ENCODE assay signal across 8 cellular contexts in genomic region chrX:69538321-69538876, GRCh38. TPM values are rescaled to one million over a fixed set of nuclear protein-coding genes. Genes with fewer than 3 reads are reported as not detected.
DNase-seq lines count a peak whose midpoint lies in the region; ATAC-seq and TF ChIP-seq lines count a peak whose summit lies in the region.

No MANE protein-coding gene starts in this region.

- intact Hi-C loops in esophagus squamous epithelium (cut with DNase I) = no loop called here

- no peaks in the 10 kb centered on the region for H3K27me3 ChIP-seq in esophagus squamous epithelium

- no peaks in the 10 kb centered on the region for H3K9me3 ChIP-seq in esophagus squamous epithelium

- H3K4me3 ChIP-seq in esophagus squamous epithelium = peak overlapping the region; percentile 24 to 61 (median 41)

- POLR2A ChIA-PET in naive thymus-derived CD8-positive, alpha-beta T cell (lab: Charles Lee) = no interaction called here

- peak overlapping the region in 1 of 10 donors; percentile 71 for H3K27ac Mint-ChIP-seq in naive thymus-derived CD8-positive, alpha-beta T cell
- no peak overlapping the region for H3K27ac Mint-ChIP-seq in stimulated activated naive B cell treated with anti-CD40 and anti-IgM and Interleukin-4, amounts not matched to agents 10 μg/mL and 1 μg/mL and 100 μg/mL, for 72 hours

- H3K27ac ChIP-seq in esophagus squamous epithelium = no peak overlapping the region

- in situ Hi-C loops in GM13977 (cut with MboI; ENCODE audit: low pct_unique_long_range_greater_than_20kb, low sequenced_read_pairs, unreplicated experiment) = loop anchor here (25.0 kb wide), 1 partner anchor 499 kb away; the partner anchor contains the start of gene AWAT2

- DNase-seq in GM13977 (ENCODE audit: low spot score) (peak; percentile 77), NCI-H774 (lab: John Stamatoyannopoulos, UW) (peak; percentile 10), esophagus squamous epithelium (lab: John Stamatoyannopoulos, UW) (no peak), HuH-7.5 (ENCODE audit: low spot score) (no peak)
- peak; percentile 59 for DNase-seq in activated T-cell treated with anti-CD3 and anti-CD28 coated beads, Interleukin-2, amount 50 U/mL, for 4 hours
- DNase-seq in naive thymus-derived CD8-positive, alpha-beta T cell = peak; percentile 38 to 75 (median 62)
- peak; percentile 16 for DNase-seq in stimulated activated naive B cell treated with anti-CD40 and anti-IgM and Interleukin-4, amounts not matched to agents 10 μg/mL and 1 μg/mL and 100 μg/mL, for 72 hours

- 24% methylated on average over 12 of the region's 45 CpGs; no CpG with 5 or more reads in 1 of the 2 donors for WGBS in esophagus squamous epithelium, 2 donors

- peaks cover 16% of the 10 kb centered on the region for H3K4me1 Mint-ChIP-seq in activated T-cell treated with anti-CD3 and anti-CD28 coated beads, Interleukin-2, amount 50 U/mL, for 4 hours (ENCODE audit: low read depth)
- peaks cover 3 to 16% (median 12%) of the 10 kb centered on the region in 4 donors for H3K4me1 Mint-ChIP-seq in naive thymus-derived CD8-positive, alpha-beta T cell
- H3K4me1 Mint-ChIP-seq in stimulated activated naive B cell treated with anti-CD40 and anti-IgM and Interleukin-4, amounts not matched to agents 10 μg/mL and 1 μg/mL and 100 μg/mL, for 72 hours = peaks cover 7 to 28% of the 10 kb centered on the region in 2 donors

- TF ChIP-seq POLR2A in esophagus squamous epithelium (IDR thresholded peaks at IDR 0.05) = no peak

- H3K27me3 Mint-ChIP-seq in activated T-cell treated with anti-CD3 and anti-CD28 coated beads, Interleukin-2, amount 50 U/mL, for 4 hours (ENCODE audit: low read depth) = peaks cover 5% of the 10 kb centered on the region
- H3K27me3 Mint-ChIP-seq in naive thymus-derived CD8-positive, alpha-beta T cell = peaks cover 0 to 25% (median 4%) of the 10 kb centered on the region in 5 donors
- H3K27me3 Mint-ChIP-seq in stimulated activated naive B cell treated with anti-CD40 and anti-IgM and Interleukin-4, amounts not matched to agents 10 μg/mL and 1 μg/mL and 100 μg/mL, for 72 hours = peaks cover 11 to 18% of the 10 kb centered on the region in 2 donors

- H3K36me3 Mint-ChIP-seq in activated T-cell treated with anti-CD3 and anti-CD28 coated beads, Interleukin-2, amount 50 U/mL, for 4 hours (ENCODE audit: insufficient read depth) = no peaks in the 10 kb centered on the region
- peaks cover 0 to 2% (median 0%) of the 10 kb centered on the region in 3 donors for H3K36me3 Mint-ChIP-seq in naive thymus-derived CD8-positive, alpha-beta T cell
- H3K36me3 Mint-ChIP-seq in stimulated activated naive B cell treated with anti-CD40 and anti-IgM and Interleukin-4, amounts not matched to agents 10 μg/mL and 1 μg/mL and 100 μg/mL, for 72 hours = no peaks in the 10 kb centered on the region

- H3K9me3 Mint-ChIP-seq in activated T-cell treated with anti-CD3 and anti-CD28 coated beads, Interleukin-2, amount 50 U/mL, for 4 hours = no peaks in the 10 kb centered on the region
- H3K9me3 Mint-ChIP-seq in naive thymus-derived CD8-positive, alpha-beta T cell = no peaks in the 10 kb centered on the region
- no peaks in the 10 kb centered on the region for H3K9me3 Mint-ChIP-seq in stimulated activated naive B cell treated with anti-CD40 and anti-IgM and Interleukin-4, amounts not matched to agents 10 μg/mL and 1 μg/mL and 100 μg/mL, for 72 hours

- peak; percentile 80 for ATAC-seq in HG02763 (IDR thresholded peaks at IDR 0.05; ENCODE audit: unreplicated experiment)
- peak; percentile 92 to 94 for ATAC-seq in activated T-cell treated with anti-CD3 and anti-CD28 coated beads, Interleukin-2, amount 50 U/mL, for 4 hours
- peak; percentile 79 to 94 for ATAC-seq in naive thymus-derived CD8-positive, alpha-beta T cell
- peak; percentile 93 to 95 for ATAC-seq in stimulated activated naive B cell treated with anti-CD40 and anti-IgM and Interleukin-4, amounts not matched to agents 10 μg/mL and 1 μg/mL and 100 μg/mL, for 72 hours (replicated peaks)

- H3K36me3 ChIP-seq in esophagus squamous epithelium = no peaks in the 10 kb centered on the region

- peak overlapping the region; percentile 61 for H3K4me3 Mint-ChIP-seq in activated T-cell treated with anti-CD3 and anti-CD28 coated beads, Interleukin-2, amount 50 U/mL, for 4 hours
- peak overlapping the region in 8 of 10 donors; percentile 31 to 75 (median 67) for H3K4me3 Mint-ChIP-seq in naive thymus-derived CD8-positive, alpha-beta T cell
- peak overlapping the region; percentile 59 to 79 for H3K4me3 Mint-ChIP-seq in stimulated activated naive B cell treated with anti-CD40 and anti-IgM and Interleukin-4, amounts not matched to agents 10 μg/mL and 1 μg/mL and 100 μg/mL, for 72 hours

- peaks cover 0 to 7% (median 0%) of the 10 kb centered on the region in 3 donors for H3K4me1 ChIP-seq in esophagus squamous epithelium

- peak; percentile 83 for TF ChIP-seq CTCF in GM13977 (IDR thresholded peaks at IDR 0.05; ENCODE audit: extremely low read depth, insufficient read depth, missing control alignments)
- TF ChIP-seq CTCF in esophagus squamous epithelium (IDR thresholded peaks at IDR 0.05) = peak; percentile 50 to 81 (median 68)

RNA-seq across cellular contexts. Expression of gene NALF2, which starts 34.3 kb away (rescaled TPM):
- 1 to 10 TPM in 2 of 3 donors, under 1 TPM in 1; 0.69 to 1.6 (median 1.5) TPM for total RNA-seq in activated T-cell treated with anti-CD3 and anti-CD28 coated beads, Interleukin-2, amount 50 U/mL, for 4 hours
- total RNA-seq in esophagus squamous epithelium = under 1 TPM in 2 of 4 donors, not detected in 2; 0.19 to 0.26 TPM
- not detected for total RNA-seq in naive thymus-derived CD8-positive, alpha-beta T cell
- not detected for polyA plus RNA-seq in naive thymus-derived CD8-positive, alpha-beta T cell

Comparison
In these comparisons a context has a peak if more than half of its experiments do, and no peak if none do; other contexts are left out.
1. DNase-seq: peak in GM13977 (single experiment), NCI-H774 (single experiment), activated T-cell treated with anti-CD3 and anti-CD28 coated beads, Interleukin-2, amount 50 U/mL, for 4 hours (single experiment), naive thymus-derived CD8-positive, alpha-beta T cell (10 of 10) and stimulated activated naive B cell treated with anti-CD40 and anti-IgM and Interleukin-4, amounts not matched to agents 10 μg/mL and 1 μg/mL and 100 μg/mL, for 72 hours (single experiment); none in esophagus squamous epithelium (single experiment) and HuH-7.5 (single experiment).
2. Peak in every context shown above with its lines, with median percentiles within 50 percentile points of each other: ATAC-seq and H3K4me3 Mint-ChIP-seq.